15 cellular contexts compared by ENCODE assay signal in genomic region chr20:57909763-57910331, GRCh38.
A peak's percentile ranks its signal among the peaks of the same experiment; 100 is the strongest.
DNase-seq lines count a peak whose midpoint lies in the region; ATAC-seq and TF ChIP-seq lines count a peak whose summit lies in the region.
"Had no signal": no experiment of that assay in that cellular context is flagged by ENCODE, and none has a peak within 500 bp of the region (broad histone marks: within the 10 kb centered on the region; RNA-seq: fewer than 3 reads in every experiment).

No MANE protein-coding gene starts in this region.

- in situ Hi-C loops in G401 (cut with HindIII; ENCODE audit: low sequenced_read_pairs): no loop called here

- peaks cover 48% of the 10 kb centered on the region for H3K4me1 Mint-ChIP-seq in nephron
- H3K4me1 Mint-ChIP-seq: B cell; CD4-positive, alpha-beta memory T cell had no signal

- peak; percentile 53 for DNase-seq in cardiac septum (ENCODE audit: low spot score)
- DNase-seq in right atrium auricular region (ENCODE audit: low spot score): no peak
- DNase-seq in RWPE2 (ENCODE audit: low spot score): peak; percentile 68
- no peak for DNase-seq in G401 (ENCODE audit: low spot score)
- no peak for DNase-seq in COLO829 (ENCODE audit: low spot score)
- DNase-seq in A673 (ENCODE audit: low spot score): no peak
- DNase-seq: CD4-positive, alpha-beta memory T cell; DND-41; GF-D8 had no signal

- no peaks in the 10 kb centered on the region for H3K27me3 Mint-ChIP-seq in nephron (ENCODE audit: low read depth)

- BruUV-seq in A673 (replicated peaks; lab: Mats Ljungman, UMichigan): no TSS peak

- H3K9me3 ChIP-seq in right atrium auricular region: no peaks in the 10 kb centered on the region
- H3K9me3 ChIP-seq in RWPE2 (ENCODE audit: severe bottlenecking): no peaks in the 10 kb centered on the region
- no peaks in the 10 kb centered on the region for H3K9me3 ChIP-seq in A673 (ENCODE audit: low read depth, low read length, poor library complexity, severe bottlenecking)
- H3K9me3 ChIP-seq: Caco-2 had no signal

- POLR2A ChIA-PET in A673 (lab: Charles Lee; ENCODE audit: low non-redundant PET): no interaction called here

- no peak overlapping the region for H3K4me3 Mint-ChIP-seq in nephron
- H3K4me3 Mint-ChIP-seq: B cell; CD4-positive, alpha-beta memory T cell had no signal

- intact Hi-C loops in cardiac septum (cut with DNase I) (no loop called here), A673 (cut with micrococcal nuclease; ENCODE audit: unreplicated experiment) (no loop called here)

- H3K27ac ChIP-seq in right atrium auricular region (no peak overlapping the region), RWPE2 (ENCODE audit: poor library complexity, severe bottlenecking) (no peak overlapping the region), A673 (ENCODE audit: low read depth, low read length, poor library complexity, severe bottlenecking) (no peak overlapping the region)
- H3K27ac ChIP-seq: C4-2B had no signal

- H3K4me3 ChIP-seq in right atrium auricular region (no peak overlapping the region), RWPE2 (ENCODE audit: severe bottlenecking) (no peak overlapping the region), A673 (ENCODE audit: low read depth, low read length, poor library complexity, severe bottlenecking) (no peak overlapping the region)
- H3K4me3 ChIP-seq: K562 had no signal

- CTCF ChIA-PET in A673 (lab: Charles Lee): no interaction called here

- H3K27me3 ChIP-seq in right atrium auricular region (no peaks in the 10 kb centered on the region), RWPE2 (ENCODE audit: insufficient read depth, poor library complexity, severe bottlenecking) (no peaks in the 10 kb centered on the region), A673 (replicated peaks; ENCODE audit: insufficient read depth, low read depth, low read length, poor library complexity) (no peaks in the 10 kb centered on the region)

- no peaks in the 10 kb centered on the region for H3K9me3 Mint-ChIP-seq in nephron
- H3K9me3 Mint-ChIP-seq: CD4-positive, alpha-beta memory T cell had no signal

- no peak for TF ChIP-seq CTCF in right atrium auricular region (IDR thresholded peaks at IDR 0.05)
- no peak for TF ChIP-seq CTCF in RWPE2 (IDR thresholded peaks at IDR 0.05; ENCODE audit: poor library complexity, severe bottlenecking)
- no peak for TF ChIP-seq CTCF in nephron (IDR thresholded peaks at IDR 0.05; ENCODE audit: unreplicated experiment in 3 of 3)
- TF ChIP-seq CTCF in A673 (conservative IDR thresholded peaks at IDR 0.05; ENCODE audit: low read depth, low read length): no peak

- H3K27ac Mint-ChIP-seq in nephron: peak overlapping the region; percentile 32 to 91 (median 90)
- H3K27ac Mint-ChIP-seq: B cell; CD4-positive, alpha-beta memory T cell had no signal

- ATAC-seq in RWPE2 (ENCODE audit: low read depth): no peak
- ATAC-seq: HCT116, K562 had no signal

- H3K36me3 ChIP-seq in right atrium auricular region: no peaks in the 10 kb centered on the region
- H3K36me3 ChIP-seq in RWPE2 (ENCODE audit: low read depth): no peaks in the 10 kb centered on the region
- no peaks in the 10 kb centered on the region for H3K36me3 ChIP-seq in A673 (ENCODE audit: insufficient read depth, low read length, poor library complexity, severe bottlenecking)

- no peaks in the 10 kb centered on the region for H3K36me3 Mint-ChIP-seq in nephron (ENCODE audit: low read depth)
- H3K36me3 Mint-ChIP-seq: CD4-positive, alpha-beta memory T cell had no signal

- H3K4me1 ChIP-seq in right atrium auricular region (no peaks in the 10 kb centered on the region), RWPE2 (ENCODE audit: insufficient read depth, poor library complexity, severe bottlenecking) (peaks cover 5% of the 10 kb centered on the region), A673 (ENCODE audit: insufficient read depth, low read length, poor library complexity, severe bottlenecking) (no peaks in the 10 kb centered on the region)
- H3K4me1 ChIP-seq: Caco-2 had no signal

Comparison
In these comparisons a context has a peak if more than half of its experiments do, and no peak if none do; other contexts are left out.
1. DNase-seq: peak in cardiac septum (single experiment) and RWPE2 (single experiment); none in right atrium auricular region (single experiment), G401 (single experiment), COLO829 (single experiment) and A673 (single experiment).